ENCODE assay signal across 8 cellular contexts in genomic region chr1:6392081-6392879, GRCh38. TPM values are rescaled to one million over a fixed set of nuclear protein-coding genes. Genes with fewer than 3 reads are reported as not detected.
DNase-seq lines count a peak whose midpoint lies in the region; ATAC-seq lines count a peak whose summit lies in the region.

No MANE protein-coding gene starts in this region.

- H3K4me3 ChIP-seq in HUES48 (ENCODE audit: low read depth, low read length) (peak overlapping the region; percentile 60), iPS-18a (ENCODE audit: low read length) (peak overlapping the region; percentile 62)

- no peak overlapping the region for H3K27ac Mint-ChIP-seq in activated T-cell treated with anti-CD3 and anti-CD28 coated beads, Interleukin-2, amount 50 U/mL, for 72 hours

- H3K9me3 ChIP-seq in HUES48 (ENCODE audit: control insufficient read depth, insufficient read depth, low read length) (no peaks in the 10 kb centered on the region), iPS-18a (ENCODE audit: control insufficient read depth, low read depth, low read length) (no peaks in the 10 kb centered on the region)

- H3K27ac ChIP-seq in HUES48 (ENCODE audit: low read depth, low read length) (no peak overlapping the region), iPS-18a (ENCODE audit: low read length) (no peak overlapping the region)

- H3K27me3 ChIP-seq in HUES48 (ENCODE audit: control insufficient read depth, insufficient read depth, low read length) (no peaks in the 10 kb centered on the region), iPS-18a (ENCODE audit: control insufficient read depth, insufficient read depth, low read length) (no peaks in the 10 kb centered on the region)

- H3K27me3 Mint-ChIP-seq in activated T-cell treated with anti-CD3 and anti-CD28 coated beads, Interleukin-2, amount 50 U/mL, for 72 hours (ENCODE audit: low read depth) = no peaks in the 10 kb centered on the region

- H3K4me1 ChIP-seq in HUES48 (ENCODE audit: control insufficient read depth, insufficient read depth, low read length) (0 out of 2 replicates have a peak, but pooled peaks cover 7% of the 10 kb centered on the region), iPS-18a (ENCODE audit: control insufficient read depth, low read depth, low read length) (peaks cover 11% of the 10 kb centered on the region)

- ATAC-seq in activated T-cell treated with anti-CD3 and anti-CD28 coated beads, Interleukin-2, amount 50 U/mL, for 72 hours (replicated peaks in 1 of 2) = no peak
- ATAC-seq in GM21529 (IDR thresholded peaks at IDR 0.05; ENCODE audit: unreplicated experiment) = no peak
- no peak for ATAC-seq in HG02763 (IDR thresholded peaks at IDR 0.05; ENCODE audit: unreplicated experiment)

- H3K36me3 ChIP-seq in HUES48 (ENCODE audit: control insufficient read depth, insufficient read depth, low read length) = no peaks in the 10 kb centered on the region
- H3K36me3 ChIP-seq in iPS-18a (ENCODE audit: control insufficient read depth, low read depth, low read length) = no peaks in the 10 kb centered on the region

- H3K4me1 Mint-ChIP-seq in activated T-cell treated with anti-CD3 and anti-CD28 coated beads, Interleukin-2, amount 50 U/mL, for 72 hours (ENCODE audit: low read depth) = peaks cover 35% of the 10 kb centered on the region

- peak overlapping the region; percentile 87 to 88 for H3K4me3 Mint-ChIP-seq in activated T-cell treated with anti-CD3 and anti-CD28 coated beads, Interleukin-2, amount 50 U/mL, for 72 hours

- H3K9me3 Mint-ChIP-seq in activated T-cell treated with anti-CD3 and anti-CD28 coated beads, Interleukin-2, amount 50 U/mL, for 72 hours = no peaks in the 10 kb centered on the region

- DNase-seq in NCI-H1417 (lab: John Stamatoyannopoulos, UW) = peak; percentile 41 to 61 (median 52)
- DNase-seq in NCI-H1417 treated with DMSO at 0.1 percent for 48 hours (lab: John Stamatoyannopoulos, UW) = no peak
- no peak for DNase-seq in activated T-cell treated with anti-CD3 and anti-CD28 coated beads, Interleukin-2, amount 50 U/mL, for 72 hours
- DNase-seq in stimulated activated CD8-positive, alpha-beta memory T cell treated with anti-CD3 and anti-CD28 coated beads, Interleukin-4, amount 100 ng/mL, for 48 hours = peak; percentile 38

- no peaks in the 10 kb centered on the region for H3K36me3 Mint-ChIP-seq in activated T-cell treated with anti-CD3 and anti-CD28 coated beads, Interleukin-2, amount 50 U/mL, for 72 hours (ENCODE audit: insufficient read depth in 2 of 2)

- H3K9ac ChIP-seq in HUES48 (ENCODE audit: low read depth, low read length) (peak overlapping the region; percentile 47; the same call in 1 of the 2 replicates), iPS-18a (ENCODE audit: low read length) (peak overlapping the region; percentile 26)

RNA-seq across cellular contexts. Expression of gene ACOT7, which starts 1.3 kb away (rescaled TPM):
- total RNA-seq in activated T-cell treated with anti-CD3 and anti-CD28 coated beads, Interleukin-2, amount 50 U/mL, for 72 hours = 10 to 100 TPM; 32.1 to 37.6 TPM

RNA-seq across cellular contexts. Expression of gene HES2, which starts 27.4 kb away (rescaled TPM):
- total RNA-seq in activated T-cell treated with anti-CD3 and anti-CD28 coated beads, Interleukin-2, amount 50 U/mL, for 72 hours = 1 to 10 TPM in 1 of 2 donors, under 1 TPM in 1; 0.44 to 1.2 TPM

RNA-seq across cellular contexts. Expression of gene ESPN, which starts 32.3 kb away (rescaled TPM):
- total RNA-seq in activated T-cell treated with anti-CD3 and anti-CD28 coated beads, Interleukin-2, amount 50 U/mL, for 72 hours = 1 to 10 TPM; 1.3 to 2.0 TPM

Comparison
In these comparisons a context has a peak if more than half of its experiments do, and no peak if none do; other contexts are left out.
1. DNase-seq: peak in NCI-H1417 (3 of 3) and stimulated activated CD8-positive, alpha-beta memory T cell treated with anti-CD3 and anti-CD28 coated beads, Interleukin-4, amount 100 ng/mL, for 48 hours (single experiment); none in NCI-H1417 treated with DMSO at 0.1 percent for 48 hours (single experiment) and activated T-cell treated with anti-CD3 and anti-CD28 coated beads, Interleukin-2, amount 50 U/mL, for 72 hours (0 of 2).